Comparison of ENCODE assay signal across 1 cellular context in the genomic region with DNA sequence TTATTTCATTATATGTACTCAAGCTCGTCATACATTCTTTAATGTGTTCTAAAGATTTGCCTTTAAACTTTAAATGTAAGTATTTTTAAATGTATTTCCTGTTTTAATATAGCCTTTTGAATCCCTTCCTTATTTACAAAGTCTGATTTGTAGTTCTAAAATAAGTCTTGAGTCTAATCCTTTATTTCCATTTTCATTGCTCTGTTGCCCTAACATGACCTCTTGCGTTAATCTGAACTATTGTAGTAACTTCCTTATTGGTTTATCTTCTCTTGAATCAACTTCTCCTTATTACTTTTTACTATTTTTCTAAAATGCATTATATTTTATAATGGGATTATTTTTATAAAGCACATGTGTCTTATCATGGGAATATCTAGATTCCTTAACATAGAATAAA.
TF ChIP-seq lines count a peak whose summit lies in the region.

No MANE protein-coding gene starts in this region.

TF ChIP-seq in HepG2, 621 proteins besides CTCF, POLR2A, EP300 and RAD21:
- TF ChIP-seq SRSF4 (IDR thresholded peaks at IDR 0.05; ENCODE audit: low read depth, low read length, poor library complexity, severe bottlenecking) (no peak), NFYB (CRISPR knock-in tag; IDR thresholded peaks at IDR 0.05) (no peak), ZFP36L2 (CRISPR knock-in tag; IDR thresholded peaks at IDR 0.05) (no peak), PTBP1 (IDR thresholded peaks at IDR 0.05; ENCODE audit: low read depth, low read length, poor library complexity, severe bottlenecking) (no peak), KDM2A (CRISPR knock-in tag; IDR thresholded peaks at IDR 0.05; ENCODE audit: borderline replicate concordance, low read depth) (no peak), ATM (IDR thresholded peaks at IDR 0.05; ENCODE audit: borderline replicate concordance) (no peak), FOXC1 (CRISPR knock-in tag; IDR thresholded peaks at IDR 0.05; ENCODE audit: borderline replicate concordance) (no peak), TMF1 (CRISPR knock-in tag; IDR thresholded peaks at IDR 0.05; ENCODE audit: low read depth) (no peak)
- TF ChIP-seq, protein P1, sequence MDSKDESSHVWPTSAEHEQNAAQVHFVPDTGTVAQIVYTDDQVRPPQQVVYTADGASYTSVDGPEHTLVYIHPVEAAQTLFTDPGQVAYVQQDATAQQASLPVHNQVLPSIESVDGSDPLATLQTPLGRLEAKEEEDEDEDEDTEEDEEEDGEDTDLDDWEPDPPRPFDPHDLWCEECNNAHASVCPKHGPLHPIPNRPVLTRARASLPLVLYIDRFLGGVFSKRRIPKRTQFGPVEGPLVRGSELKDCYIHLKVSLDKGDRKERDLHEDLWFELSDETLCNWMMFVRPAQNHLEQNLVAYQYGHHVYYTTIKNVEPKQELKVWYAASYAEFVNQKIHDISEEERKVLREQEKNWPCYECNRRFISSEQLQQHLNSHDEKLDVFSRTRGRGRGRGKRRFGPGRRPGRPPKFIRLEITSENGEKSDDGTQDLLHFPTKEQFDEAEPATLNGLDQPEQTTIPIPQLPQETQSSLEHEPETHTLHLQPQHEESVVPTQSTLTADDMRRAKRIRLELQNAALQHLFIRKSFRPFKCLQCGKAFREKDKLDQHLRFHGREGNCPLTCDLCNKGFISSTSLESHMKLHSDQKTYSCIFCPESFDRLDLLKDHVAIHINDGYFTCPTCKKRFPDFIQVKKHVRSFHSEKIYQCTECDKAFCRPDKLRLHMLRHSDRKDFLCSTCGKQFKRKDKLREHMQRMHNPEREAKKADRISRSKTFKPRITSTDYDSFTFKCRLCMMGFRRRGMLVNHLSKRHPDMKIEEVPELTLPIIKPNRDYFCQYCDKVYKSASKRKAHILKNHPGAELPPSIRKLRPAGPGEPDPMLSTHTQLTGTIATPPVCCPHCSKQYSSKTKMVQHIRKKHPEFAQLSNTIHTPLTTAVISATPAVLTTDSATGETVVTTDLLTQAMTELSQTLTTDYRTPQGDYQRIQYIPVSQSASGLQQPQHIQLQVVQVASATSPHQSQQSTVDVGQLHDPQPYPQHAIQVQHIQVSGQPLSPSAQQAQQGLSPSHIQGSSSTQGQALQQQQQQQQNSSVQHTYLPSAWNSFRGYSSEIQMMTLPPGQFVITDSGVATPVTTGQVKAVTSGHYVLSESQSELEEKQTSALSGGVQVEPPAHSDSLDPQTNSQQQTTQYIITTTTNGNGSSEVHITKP (CRISPR knock-in tag; IDR thresholded peaks at IDR 0.05; ENCODE audit: low read depth) = no peak
- TF ChIP-seq, protein P2, sequence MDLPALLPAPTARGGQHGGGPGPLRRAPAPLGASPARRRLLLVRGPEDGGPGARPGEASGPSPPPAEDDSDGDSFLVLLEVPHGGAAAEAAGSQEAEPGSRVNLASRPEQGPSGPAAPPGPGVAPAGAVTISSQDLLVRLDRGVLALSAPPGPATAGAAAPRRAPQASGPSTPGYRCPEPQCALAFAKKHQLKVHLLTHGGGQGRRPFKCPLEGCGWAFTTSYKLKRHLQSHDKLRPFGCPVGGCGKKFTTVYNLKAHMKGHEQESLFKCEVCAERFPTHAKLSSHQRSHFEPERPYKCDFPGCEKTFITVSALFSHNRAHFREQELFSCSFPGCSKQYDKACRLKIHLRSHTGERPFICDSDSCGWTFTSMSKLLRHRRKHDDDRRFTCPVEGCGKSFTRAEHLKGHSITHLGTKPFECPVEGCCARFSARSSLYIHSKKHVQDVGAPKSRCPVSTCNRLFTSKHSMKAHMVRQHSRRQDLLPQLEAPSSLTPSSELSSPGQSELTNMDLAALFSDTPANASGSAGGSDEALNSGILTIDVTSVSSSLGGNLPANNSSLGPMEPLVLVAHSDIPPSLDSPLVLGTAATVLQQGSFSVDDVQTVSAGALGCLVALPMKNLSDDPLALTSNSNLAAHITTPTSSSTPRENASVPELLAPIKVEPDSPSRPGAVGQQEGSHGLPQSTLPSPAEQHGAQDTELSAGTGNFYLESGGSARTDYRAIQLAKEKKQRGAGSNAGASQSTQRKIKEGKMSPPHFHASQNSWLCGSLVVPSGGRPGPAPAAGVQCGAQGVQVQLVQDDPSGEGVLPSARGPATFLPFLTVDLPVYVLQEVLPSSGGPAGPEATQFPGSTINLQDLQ (CRISPR knock-in tag; IDR thresholded peaks at IDR 0.05) = no peak
